Comparison of ENCODE assay signal across 8 cellular contexts in genomic region chr1:26472901-26473845, GRCh38. TPM values are rescaled to one million over a fixed set of nuclear protein-coding genes. Genes with fewer than 3 reads are reported as not detected.
A peak's percentile ranks its signal among the peaks of the same experiment; 100 is the strongest.
DNase-seq lines count a peak whose midpoint lies in the region; ATAC-seq and TF ChIP-seq lines count a peak whose summit lies in the region.

No MANE protein-coding gene starts in this region.

- peaks cover 3 to 13% of the 10 kb centered on the region in 2 donors for H3K36me3 ChIP-seq in esophagus (ENCODE audit: control insufficient read depth in 2 of 2, insufficient read depth in 2 of 2, low read length in 1 of 2)
- peaks cover 15% of the 10 kb centered on the region for H3K36me3 ChIP-seq in mucosa of stomach (ENCODE audit: control insufficient read depth, insufficient read depth, low read length)

- ATAC-seq in GM21723 (IDR thresholded peaks at IDR 0.05; ENCODE audit: unreplicated experiment) = peak; percentile 66

- no peaks in the 10 kb centered on the region for H3K9me3 ChIP-seq in esophagus (ENCODE audit: control insufficient read depth in 2 of 2, insufficient read depth in 1 of 2, low read depth in 1 of 2, low read length in 1 of 2)
- no peaks in the 10 kb centered on the region for H3K9me3 ChIP-seq in mucosa of stomach (ENCODE audit: control insufficient read depth, low read length)

- H3K27me3 ChIP-seq in esophagus (ENCODE audit: control insufficient read depth in 1 of 2, insufficient read depth in 2 of 2, low read length in 2 of 2) = no peaks in the 10 kb centered on the region
- no peaks in the 10 kb centered on the region for H3K27me3 ChIP-seq in mucosa of stomach (ENCODE audit: control insufficient read depth, insufficient read depth, low read length)

- H3K27ac ChIP-seq in esophagus (ENCODE audit: low read depth in 2 of 2, low read length in 1 of 2) = peak overlapping the region; percentile 96 to 100

- H3K4me3 ChIP-seq in esophagus (ENCODE audit: low read depth in 1 of 2, low read length in 2 of 2) (peak overlapping the region; percentile 85 to 98), mucosa of stomach (ENCODE audit: low read length) (peak overlapping the region; percentile 57)

- DNase-seq in DMS114 treated with DMSO at 0.1 percent for 48 hours (lab: John Stamatoyannopoulos, UW; ENCODE audit: unreplicated experiment) (peak; percentile 76), KG1 (lab: John Stamatoyannopoulos, UW) (peak; percentile 91)
- peak; percentile 95 to 96 for DNase-seq in activated T-cell treated with anti-CD3 and anti-CD28 coated beads, Interleukin-2, amount 50 U/mL, for 48 hours
- peak; percentile 94 for DNase-seq in stimulated activated CD8-positive, alpha-beta memory T cell treated with anti-CD3 and anti-CD28 coated beads, Interleukin-4, amount 100 ng/mL, for 24 hours (ENCODE audit: low read depth)

- H3K4me1 ChIP-seq in esophagus (ENCODE audit: control insufficient read depth in 2 of 2, insufficient read depth in 2 of 2, low read length in 1 of 2) (peaks cover 4 to 22% of the 10 kb centered on the region in 2 donors), mucosa of stomach (ENCODE audit: control insufficient read depth, insufficient read depth, low read length) (peaks cover 24% of the 10 kb centered on the region)

- WGBS in esophagus, 2 donors = 3 to 4% methylated on average over 38 to 71 of the region's 71 CpGs

- H3K9ac ChIP-seq in mucosa of stomach (ENCODE audit: low read length) = peak overlapping the region; percentile 89

TF ChIP-seq in PFSK-1, 5 proteins besides CTCF, POLR2A, EP300 and RAD21:
- TF ChIP-seq TAF1 (IDR thresholded peaks at IDR 0.05; ENCODE audit: borderline replicate concordance, insufficient read depth, low read length) (no peak), REST (IDR thresholded peaks at IDR 0.05; ENCODE audit: insufficient read depth in 1 of 2, low read depth in 2 of 2, low read length in 2 of 2) (no peak), FOXP2 (optimal IDR thresholded peaks at IDR 0.05; ENCODE audit: borderline replicate concordance, extremely low read depth, extremely low read length, insufficient read depth) (peak; percentile 90), SIN3A (IDR thresholded peaks at IDR 0.05; ENCODE audit: borderline replicate concordance, insufficient read depth, low read length) (peak; percentile 83; the same call in 1 of the 2 replicates)

RNA-seq across cellular contexts. Expression of gene HMGN2, which starts 0.9 kb away (rescaled TPM):
- 740 TPM for polyA plus RNA-seq in PFSK-1 (2012; ENCODE audit: insufficient read length, low read depth)
- 100 to 1,000 TPM; 314 to 439 TPM for polyA plus RNA-seq in esophagus

RNA-seq across cellular contexts. Expression of gene DHDDS, which starts 41.1 kb away (rescaled TPM):
- polyA plus RNA-seq in PFSK-1 (2012; ENCODE audit: insufficient read length, low read depth) = 26.5 TPM
- 10 to 100 TPM; 22.6 to 29.3 TPM for polyA plus RNA-seq in esophagus

RNA-seq across cellular contexts. Expression of gene RPS6KA1, which starts 56.4 kb away (rescaled TPM):
- polyA plus RNA-seq in PFSK-1 (2012; ENCODE audit: insufficient read length, low read depth) = 23.2 TPM
- polyA plus RNA-seq in esophagus = 10 to 100 TPM in 1 of 2 donors, 1 to 10 TPM in 1; 9.6 to 15.0 TPM

Comparison
In these comparisons a context has a peak if more than half of its experiments do, and no peak if none do; other contexts are left out.
1. Peak in every context shown above with its lines: DNase-seq, ATAC-seq, H3K4me3 ChIP-seq and H3K27ac ChIP-seq.